Comparison of ENCODE assay signal across 1 cellular context in the genomic region with DNA sequence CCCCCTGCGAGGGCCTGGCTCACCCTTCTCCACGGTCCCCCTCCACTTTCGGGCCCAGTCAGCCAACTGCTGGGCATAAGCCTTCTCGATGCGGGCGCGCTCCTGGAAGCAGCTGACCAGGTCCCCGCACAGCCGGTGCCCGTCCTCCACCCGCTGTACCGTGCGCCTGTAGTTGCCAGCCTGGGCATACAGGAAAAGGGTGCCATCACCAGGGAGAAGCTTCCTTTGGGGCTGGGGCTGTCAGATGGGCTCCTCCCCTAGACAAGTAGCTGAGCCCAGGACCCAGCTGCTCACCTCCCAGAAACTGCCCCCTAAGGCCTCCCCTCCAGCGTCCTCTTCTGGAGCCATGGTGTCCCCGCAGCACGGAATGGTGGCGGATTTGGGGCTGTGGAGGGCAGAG.
TF ChIP-seq lines count a peak whose summit lies in the region.

No MANE protein-coding gene starts in this region.

TF ChIP-seq in WTC11, 78 proteins besides CTCF, POLR2A, EP300 and RAD21 (continued from another document):
- no peak for TF ChIP-seq RELA (CRISPR knock-in tag; IDR thresholded peaks at IDR 0.05; ENCODE audit: borderline replicate concordance)
